ENCODE assay signal across 19 cellular contexts in genomic region chr2:80476535-80477117, GRCh38.
DNase-seq lines count a peak whose midpoint lies in the region; ATAC-seq and TF ChIP-seq lines count a peak whose summit lies in the region.
"Had no signal": no experiment of that assay in that cellular context is flagged by ENCODE, and none has a peak within 500 bp of the region (broad histone marks: within the 10 kb centered on the region; RNA-seq: fewer than 3 reads in every experiment).

No MANE protein-coding gene starts in this region.

- DNase-seq in cardiac muscle cell (ENCODE audit: low read depth in 1 of 2, low spot score in 1 of 2) (peak in 1 of 2 donors; percentile 35), left ventricle myocardium inferior (no peak), mesenchymal stem cell (no peak), Caco-2 (no peak), NCI-H2081 treated with DMSO at 0.1 percent for 48 hours (lab: John Stamatoyannopoulos, UW) (no peak), SJCRH30 (no peak)
- DNase-seq: CD8-positive, alpha-beta memory T cell; GDM1; HFFc6; KG1; NCI-H1048; NCI-H1436 treated with DMSO at 0.1 percent for 48 hours; NCI-H2029 treated with DMSO at 0.1 percent for 48 hours; NCI-H524; NK-92 treated with Interleukin-12 subunit alpha and Interleukin-12 subunit beta, amount 100 ng/mL, for 24 hours had no signal

- POLR2A ChIA-PET in Caco-2 (lab: Charles Lee): no interaction called here

- no peaks in the 10 kb centered on the region for H4K20me1 ChIP-seq in OCI-LY3 (ENCODE audit: insufficient read depth, low read length)
- H4K20me1 ChIP-seq: BLaER1 had no signal

- H2AK5ac ChIP-seq in mesenchymal stem cell (ENCODE audit: low read length, severe bottlenecking): no peak overlapping the region

- H3K4ac ChIP-seq in mesenchymal stem cell (ENCODE audit: low read depth in 1 of 2, low read length in 2 of 2): no peak overlapping the region

- no peak overlapping the region for H2BK120ac ChIP-seq in mesenchymal stem cell (ENCODE audit: low read depth, low read length)

- H3K27me3 ChIP-seq in cardiac muscle cell (no peaks in the 10 kb centered on the region), left ventricle myocardium inferior (ENCODE audit: low read depth) (no peaks in the 10 kb centered on the region), OCI-LY3 (ENCODE audit: low read depth, low read length) (no peaks in the 10 kb centered on the region), mesenchymal stem cell (ENCODE audit: control insufficient read depth in 1 of 2, insufficient read depth in 1 of 2, low read length in 2 of 2) (no peaks in the 10 kb centered on the region), Caco-2 (replicated peaks; ENCODE audit: control insufficient read depth, insufficient read depth, low read length) (no peaks in the 10 kb centered on the region), SJCRH30 (no peaks in the 10 kb centered on the region)
- H3K27me3 ChIP-seq: BLaER1 had no signal

- H4K91ac ChIP-seq in mesenchymal stem cell (ENCODE audit: low read length): no peak overlapping the region

- H2AFZ ChIP-seq in OCI-LY3 (ENCODE audit: low read depth, low read length) (peak overlapping the region; percentile 43; the same call in 1 of the 2 replicates), mesenchymal stem cell (ENCODE audit: low read depth, low read length) (no peak overlapping the region)

- no peak overlapping the region for H2BK15ac ChIP-seq in mesenchymal stem cell (ENCODE audit: low read depth, poor library complexity, severe bottlenecking)

- H3K18ac ChIP-seq in mesenchymal stem cell (ENCODE audit: low read depth in 1 of 2, low read length in 2 of 2): peak overlapping the region in 1 of 2 experiments; percentile 21

- intact Hi-C loops in left ventricle myocardium inferior (cut with micrococcal nuclease): no loop called here
- intact Hi-C loops in Caco-2 (cut with micrococcal nuclease; ENCODE audit: unreplicated experiment): no loop called here

- no peaks in the 10 kb centered on the region for H3K4me1 Mint-ChIP-seq in Caco-2 (ENCODE audit: low read depth, unreplicated experiment)
- H3K4me1 Mint-ChIP-seq: CD8-positive, alpha-beta memory T cell had no signal

- H3K14ac ChIP-seq in mesenchymal stem cell (ENCODE audit: low read length in 2 of 2): no peak overlapping the region

- CTCF ChIA-PET in Caco-2 (lab: Charles Lee): no interaction called here

- no peaks in the 10 kb centered on the region for H3K9me3 Mint-ChIP-seq in Caco-2 (ENCODE audit: unreplicated experiment)
- H3K9me3 Mint-ChIP-seq: HFFc6 had no signal

- H3K9ac ChIP-seq in OCI-LY3 (ENCODE audit: low read length) (no peak overlapping the region), mesenchymal stem cell (ENCODE audit: low read length) (peak overlapping the region; percentile 40)
- H3K9ac ChIP-seq: BLaER1 had no signal

- 26% methylated on average over 2 of the region's 2 CpGs for WGBS in mesenchymal stem cell

- H3K27me3 Mint-ChIP-seq in Caco-2 (ENCODE audit: insufficient read depth, unreplicated experiment): peaks cover 3% of the 10 kb centered on the region
- H3K27me3 Mint-ChIP-seq: CD8-positive, alpha-beta memory T cell had no signal

- no peak overlapping the region for H3K4me3 Mint-ChIP-seq in Caco-2 (ENCODE audit: unreplicated experiment)
- H3K4me3 Mint-ChIP-seq: CD8-positive, alpha-beta memory T cell; HFFc6 had no signal

- no TSS peak for BruUV-seq in Caco-2 (replicated peaks; lab: Mats Ljungman, UMichigan)

- no peaks in the 10 kb centered on the region for H3K9me3 ChIP-seq in cardiac muscle cell (ENCODE audit: low read depth)
- H3K9me3 ChIP-seq in left ventricle myocardium inferior (replicated peaks): no peaks in the 10 kb centered on the region
- no peaks in the 10 kb centered on the region for H3K9me3 ChIP-seq in OCI-LY3 (ENCODE audit: insufficient read depth, low read length)
- no peaks in the 10 kb centered on the region for H3K9me3 ChIP-seq in mesenchymal stem cell (ENCODE audit: control insufficient read depth, low read length)
- H3K9me3 ChIP-seq in Caco-2: no peaks in the 10 kb centered on the region
- no peaks in the 10 kb centered on the region for H3K9me3 ChIP-seq in SJCRH30 (replicated peaks)
- H3K9me3 ChIP-seq: BLaER1 had no signal

- no peak overlapping the region for H4K8ac ChIP-seq in mesenchymal stem cell (ENCODE audit: low read length)

- H2BK12ac ChIP-seq in mesenchymal stem cell (ENCODE audit: low read length in 2 of 2): no peak overlapping the region

- H3K79me1 ChIP-seq in mesenchymal stem cell (replicated peaks; ENCODE audit: low read length, poor library complexity, severe bottlenecking): no peaks in the 10 kb centered on the region

- no peak overlapping the region for H2BK5ac ChIP-seq in mesenchymal stem cell (ENCODE audit: low read depth, low read length, poor library complexity, severe bottlenecking)

- H3K4me1 ChIP-seq in cardiac muscle cell (ENCODE audit: low read depth) (peaks cover 12% of the 10 kb centered on the region), left ventricle myocardium inferior (peaks cover 11% of the 10 kb centered on the region), OCI-LY3 (ENCODE audit: low read length) (peaks cover 8% of the 10 kb centered on the region), mesenchymal stem cell (ENCODE audit: control insufficient read depth, insufficient read depth, low read depth, low read length) (no peaks in the 10 kb centered on the region), Caco-2 (no peaks in the 10 kb centered on the region), SJCRH30 (no peaks in the 10 kb centered on the region)
- H3K4me1 ChIP-seq: BLaER1 had no signal

- no peak for TF ChIP-seq CTCF in cardiac muscle cell (IDR thresholded peaks at IDR 0.05; ENCODE audit: low read depth, low read length)
- no peak for TF ChIP-seq CTCF in left ventricle myocardium inferior (IDR thresholded peaks at IDR 0.05; ENCODE audit: borderline replicate concordance)
- no peak for TF ChIP-seq CTCF in OCI-LY3 (IDR thresholded peaks at IDR 0.05; ENCODE audit: low read depth, low read length)
- no peak for TF ChIP-seq CTCF in Caco-2 (IDR thresholded peaks at IDR 0.05; ENCODE audit: insufficient read depth in 1 of 2, low read depth in 1 of 2, low read length in 1 of 2, severe bottlenecking in 1 of 2, unreplicated experiment in 1 of 2)

- no peaks in the 10 kb centered on the region for H3K36me3 Mint-ChIP-seq in Caco-2 (ENCODE audit: insufficient read depth, unreplicated experiment)
- H3K36me3 Mint-ChIP-seq: CD8-positive, alpha-beta memory T cell had no signal

- H3K36me3 ChIP-seq in cardiac muscle cell: no peaks in the 10 kb centered on the region
- H3K36me3 ChIP-seq in left ventricle myocardium inferior: no peaks in the 10 kb centered on the region
- no peaks in the 10 kb centered on the region for H3K36me3 ChIP-seq in OCI-LY3 (replicated peaks; ENCODE audit: low read depth, low read length)
- no peaks in the 10 kb centered on the region for H3K36me3 ChIP-seq in mesenchymal stem cell (ENCODE audit: control insufficient read depth in 1 of 2, insufficient read depth in 2 of 2, low read depth in 1 of 2, low read length in 2 of 2)
- H3K36me3 ChIP-seq in Caco-2 (ENCODE audit: control insufficient read depth, insufficient read depth, low read length): no peaks in the 10 kb centered on the region
- no peaks in the 10 kb centered on the region for H3K36me3 ChIP-seq in SJCRH30
- H3K36me3 ChIP-seq: BLaER1 had no signal

- H3K27ac Mint-ChIP-seq in Caco-2 (ENCODE audit: unreplicated experiment): no peak overlapping the region
- H3K27ac Mint-ChIP-seq: CD8-positive, alpha-beta memory T cell; HFFc6 had no signal

- H3K79me2 ChIP-seq in OCI-LY3 (ENCODE audit: low read length): no peaks in the 10 kb centered on the region

- H3K4me2 ChIP-seq in OCI-LY3 (ENCODE audit: low read length) (peak overlapping the region; percentile 31), mesenchymal stem cell (ENCODE audit: low read length, poor library complexity, severe bottlenecking) (no peak overlapping the region)
- H3K4me2 ChIP-seq: BLaER1 had no signal

- no peak overlapping the region for H3K23ac ChIP-seq in mesenchymal stem cell (ENCODE audit: low read length in 2 of 2)

- H3K27ac ChIP-seq in cardiac muscle cell: peak overlapping the region; percentile 32
- H3K27ac ChIP-seq in left ventricle myocardium inferior (replicated peaks): no peak overlapping the region
- no peak overlapping the region for H3K27ac ChIP-seq in OCI-LY3 (ENCODE audit: low read length)
- H3K27ac ChIP-seq in mesenchymal stem cell (ENCODE audit: low read length, poor library complexity, severe bottlenecking): no peak overlapping the region
- H3K27ac ChIP-seq in SJCRH30: no peak overlapping the region
- H3K27ac ChIP-seq: BLaER1 had no signal

- ATAC-seq in HG02884 (IDR thresholded peaks at IDR 0.05; ENCODE audit: unreplicated experiment): no peak
- ATAC-seq: HepG2 had no signal

- H3K4me3 ChIP-seq in cardiac muscle cell (no peak overlapping the region), left ventricle myocardium inferior (no peak overlapping the region), OCI-LY3 (ENCODE audit: low read length) (no peak overlapping the region), mesenchymal stem cell (ENCODE audit: insufficient read depth in 1 of 2, low read depth in 1 of 2, low read length in 2 of 2) (peak overlapping the region in 1 of 2 experiments; percentile 17), Caco-2 (ENCODE audit: low read depth, low read length) (no peak overlapping the region), SJCRH30 (no peak overlapping the region)
- H3K4me3 ChIP-seq: BLaER1 had no signal
